1 cellular context compared by ENCODE assay signal in genomic region chr3:53150247-53151085, GRCh38.
TF ChIP-seq lines count a peak whose summit lies in the region.

No MANE protein-coding gene starts in this region.

TF ChIP-seq in liver, 16 proteins besides CTCF, POLR2A, EP300 and RAD21 (continued from another document):
- TF ChIP-seq ZBTB33 (IDR thresholded peaks at IDR 0.05), result no peak
- TF ChIP-seq MAX (IDR thresholded peaks at IDR 0.05), result no peak
- TF ChIP-seq HNF4A (conservative IDR thresholded peaks at IDR 0.05), result peak; percentile 86 to 87
- no peak for TF ChIP-seq ATF3 (IDR thresholded peaks at IDR 0.05)
TF ChIP-seq in liver: peak in this region for 5.
